ENCODE assay signal across 1 cellular context in the genomic region with DNA sequence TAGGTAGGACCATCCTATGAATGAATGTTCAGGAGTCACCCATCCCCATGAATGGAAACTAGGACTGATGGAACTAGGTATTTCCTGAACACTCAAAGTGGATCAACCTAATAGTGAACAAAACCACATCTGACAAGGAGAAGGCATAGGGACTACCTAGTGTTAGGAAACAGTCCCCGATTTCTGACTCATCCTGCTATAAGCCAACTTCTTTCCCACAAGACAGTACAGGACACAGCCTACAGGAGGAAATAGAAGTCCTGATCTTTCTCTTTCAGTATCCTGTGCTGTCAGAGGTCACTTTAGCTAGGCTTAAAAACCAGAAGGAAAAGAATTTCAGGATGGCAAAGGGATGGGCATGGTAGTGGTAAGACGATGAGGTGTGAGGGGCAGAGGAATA.
TF ChIP-seq lines count a peak whose summit lies in the region.

No MANE protein-coding gene starts in this region.

TF ChIP-seq in SK-N-SH treated with all-trans-retinoic acid at 6 μM for 48 hours, 23 proteins besides CTCF, POLR2A, EP300 and RAD21 (continued from another document):
- no peak for TF ChIP-seq CSRNP3 (CRISPR knock-in tag; IDR thresholded peaks at IDR 0.05)
- TF ChIP-seq ZNF8 (CRISPR knock-in tag; IDR thresholded peaks at IDR 0.05), result no peak
- no peak for TF ChIP-seq ZNF565 (CRISPR knock-in tag; conservative IDR thresholded peaks at IDR 0.05; ENCODE audit: low read depth)
- no peak for TF ChIP-seq ESRRG (CRISPR knock-in tag; IDR thresholded peaks at IDR 0.05)
- no peak for TF ChIP-seq RARB (CRISPR knock-in tag; IDR thresholded peaks at IDR 0.05)
- TF ChIP-seq, protein P1, sequence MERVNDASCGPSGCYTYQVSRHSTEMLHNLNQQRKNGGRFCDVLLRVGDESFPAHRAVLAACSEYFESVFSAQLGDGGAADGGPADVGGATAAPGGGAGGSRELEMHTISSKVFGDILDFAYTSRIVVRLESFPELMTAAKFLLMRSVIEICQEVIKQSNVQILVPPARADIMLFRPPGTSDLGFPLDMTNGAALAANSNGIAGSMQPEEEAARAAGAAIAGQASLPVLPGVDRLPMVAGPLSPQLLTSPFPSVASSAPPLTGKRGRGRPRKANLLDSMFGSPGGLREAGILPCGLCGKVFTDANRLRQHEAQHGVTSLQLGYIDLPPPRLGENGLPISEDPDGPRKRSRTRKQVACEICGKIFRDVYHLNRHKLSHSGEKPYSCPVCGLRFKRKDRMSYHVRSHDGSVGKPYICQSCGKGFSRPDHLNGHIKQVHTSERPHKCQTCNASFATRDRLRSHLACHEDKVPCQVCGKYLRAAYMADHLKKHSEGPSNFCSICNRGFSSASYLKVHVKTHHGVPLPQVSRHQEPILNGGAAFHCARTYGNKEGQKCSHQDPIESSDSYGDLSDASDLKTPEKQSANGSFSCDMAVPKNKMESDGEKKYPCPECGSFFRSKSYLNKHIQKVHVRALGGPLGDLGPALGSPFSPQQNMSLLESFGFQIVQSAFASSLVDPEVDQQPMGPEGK (CRISPR knock-in tag; IDR thresholded peaks at IDR 0.05; ENCODE audit: borderline replicate concordance), result no peak
- no peak for TF ChIP-seq BACH2 (CRISPR knock-in tag; IDR thresholded peaks at IDR 0.05; ENCODE audit: borderline replicate concordance)
- no peak for TF ChIP-seq PPARA (CRISPR knock-in tag; IDR thresholded peaks at IDR 0.05; ENCODE audit: borderline replicate concordance)
